In genomic region chr7:158097106-158097505, GRCh38 we compare ENCODE assay signal across 22 cellular contexts.
"Had no signal": no experiment of that assay in that cellular context is flagged by ENCODE, and none has a peak within 500 bp of the region (broad histone marks: within the 10 kb centered on the region; RNA-seq: fewer than 3 reads in every experiment).

No MANE protein-coding gene starts in this region.

- H3K27ac ChIP-seq: Peyer's patch, RWPE1, SJSA1 had no signal

- H3K4me1 Mint-ChIP-seq: activated naive CD4-positive, alpha-beta T cell treated with anti-CD3 and anti-CD28 coated beads, Interleukin-2, amount 50 U/mL, for 24 hours had no signal

- H3K27ac Mint-ChIP-seq: activated CD8-positive, alpha-beta T cell treated with anti-CD3 and anti-CD28 coated beads, Interleukin-2, amount 10 ng/mL, durations not matched to agents 7 days and 5 days; activated naive CD4-positive, alpha-beta T cell treated with anti-CD3 and anti-CD28 coated beads, Interleukin-2, amount 50 U/mL, for 24 hours had no signal

- H3K9me3 ChIP-seq: Peyer's patch had no signal

- ATAC-seq: activated CD4-positive, CD25-positive, alpha-beta regulatory T cell treated with anti-CD3 and anti-CD28 coated beads, Interleukin-2, amount 50 U/mL, for 24 hours; activated CD8-positive, alpha-beta T cell treated with anti-CD3 and anti-CD28 coated beads, Interleukin-2, amount 10 ng/mL, durations not matched to agents 7 days and 5 days; SK-N-SH treated with all-trans-retinoic acid at 6 μM for 48 hours had no signal

- H3K27me3 Mint-ChIP-seq: activated naive CD4-positive, alpha-beta T cell treated with anti-CD3 and anti-CD28 coated beads, Interleukin-2, amount 50 U/mL, for 24 hours had no signal

- DNase-seq: activated CD4-positive, alpha-beta T cell treated with anti-CD3 and anti-CD28 coated beads for 48 hours; activated CD4-positive, alpha-beta T cell treated with anti-CD3 and anti-CD28 coated beads, Interleukin-2, amount 50 U/mL, for 4 hours; activated CD8-positive, alpha-beta memory T cell treated with anti-CD3 and anti-CD28 coated beads, Interleukin-2, amount 50 U/mL, for 48 hours; activated effector memory CD4-positive, alpha-beta T cell treated with Interleukin-2 at 50 U/mL for 16 hours; activated naive CD4-positive, alpha-beta T cell; activated T-cell treated with anti-CD3 and anti-CD28 coated beads, Interleukin-2, amount 50 U/mL, for 1 hour; KG1; NCI-H1048; NCI-H146; NCI-H187 treated with DMSO at 0.1 percent for 48 hours; NCI-H2081 treated with DMSO at 0.1 percent for 48 hours; NCI-H446; NCI-H524; SHP77; SW 1271 had no signal

- H3K4me1 ChIP-seq: Peyer's patch, SJSA1 had no signal

- H3K36me3 ChIP-seq: Peyer's patch, SJSA1 had no signal

- H3K4me3 ChIP-seq: Peyer's patch, SJSA1 had no signal

- H3K4me3 Mint-ChIP-seq: activated CD8-positive, alpha-beta T cell treated with anti-CD3 and anti-CD28 coated beads, Interleukin-2, amount 10 ng/mL, durations not matched to agents 7 days and 5 days; activated naive CD4-positive, alpha-beta T cell treated with anti-CD3 and anti-CD28 coated beads, Interleukin-2, amount 50 U/mL, for 24 hours had no signal

- H3K9me3 Mint-ChIP-seq: activated naive CD4-positive, alpha-beta T cell treated with anti-CD3 and anti-CD28 coated beads, Interleukin-2, amount 50 U/mL, for 24 hours had no signal

- H3K36me3 Mint-ChIP-seq: activated naive CD4-positive, alpha-beta T cell treated with anti-CD3 and anti-CD28 coated beads, Interleukin-2, amount 50 U/mL, for 24 hours had no signal

- H3K27me3 ChIP-seq: Peyer's patch, SJSA1 had no signal
